In genomic region chr12:52230364-52231281, GRCh38 we compare ENCODE assay signal across 10 cellular contexts. TPM values are rescaled to one million over a fixed set of nuclear protein-coding genes. Genes with fewer than 3 reads are reported as not detected.
DNase-seq lines count a peak whose midpoint lies in the region; ATAC-seq, FAIRE-seq and TF ChIP-seq lines count a peak whose summit lies in the region.
"Had no signal": no experiment of that assay in that cellular context is flagged by ENCODE, and none has a peak within 500 bp of the region (broad histone marks: within the 10 kb centered on the region; RNA-seq: fewer than 3 reads in every experiment).

No MANE protein-coding gene starts in this region.

- H3K27me3 Mint-ChIP-seq in CD8-positive, alpha-beta memory T cell, result peaks cover 43 to 61% of the 10 kb centered on the region in 2 donors

- peak overlapping the region in 1 of 8 donors; percentile 39 for H3K27ac Mint-ChIP-seq in CD8-positive, alpha-beta memory T cell
- H3K27ac Mint-ChIP-seq: IgD-negative memory B cell had no signal

- H3K4me3 ChIP-seq in adipocyte (ENCODE audit: low read length) (peak overlapping the region; percentile 47), suprapubic skin (no peak overlapping the region)
- H3K4me3 ChIP-seq in CD8-positive, alpha-beta memory T cell (ENCODE audit: low read length), result no peak overlapping the region

- peak; percentile 95 for DNase-seq in H54 (ENCODE audit: insufficient read length, low spot score)
- peak; percentile 83 for DNase-seq in adipocyte (ENCODE audit: low read depth)
- no peak for DNase-seq in left cardiac atrium
- peak in 1 of 2 donors; percentile 51 for DNase-seq in suprapubic skin (ENCODE audit: low spot score in 2 of 2)
- DNase-seq in CD8-positive, alpha-beta memory T cell, result no peak
- no peak for DNase-seq in NCI-H2227 treated with DMSO at 0.1 percent for 48 hours (lab: John Stamatoyannopoulos, UW)
- no peak for DNase-seq in NCI-H2081 (lab: John Stamatoyannopoulos, UW)
- DNase-seq in activated CD8-positive, alpha-beta memory T cell treated with anti-CD3 and anti-CD28 coated beads, Interleukin-2, amount 50 U/mL, for 48 hours, result no peak

- peak; percentile 67 to 71 for ATAC-seq in left cardiac atrium

- CTCF ChIA-PET in CD8-positive, alpha-beta memory T cell (lab: Charles Lee), result no interaction called here

- peak overlapping the region; percentile 81 for H3K9ac ChIP-seq in adipocyte (ENCODE audit: low read length)

- TF ChIP-seq EP300 in suprapubic skin (IDR thresholded peaks at IDR 0.05), result no peak

- FAIRE-seq in H54 (lab: Jason Lieb, UNC), result no peak

- 56% methylated on average over 7 of the region's 8 CpGs for WGBS in suprapubic skin

- H3K9me3 Mint-ChIP-seq in CD8-positive, alpha-beta memory T cell, result peaks cover 0 to 2% (median 0%) of the 10 kb centered on the region in 5 donors
- H3K9me3 Mint-ChIP-seq: IgD-negative memory B cell had no signal

- H3K4me3 Mint-ChIP-seq in CD8-positive, alpha-beta memory T cell, result no peak overlapping the region
- H3K4me3 Mint-ChIP-seq: IgD-negative memory B cell had no signal

- peaks cover 3% of the 10 kb centered on the region for H3K36me3 ChIP-seq in adipocyte (ENCODE audit: control insufficient read depth, insufficient read depth, low read length, severe bottlenecking)
- no peaks in the 10 kb centered on the region for H3K36me3 ChIP-seq in suprapubic skin
- H3K36me3 ChIP-seq in CD8-positive, alpha-beta memory T cell (ENCODE audit: insufficient read depth, low read length), result no peaks in the 10 kb centered on the region

- intact Hi-C loops in left cardiac atrium (cut with DNase I), result no loop called here

- H3K4me1 Mint-ChIP-seq in CD8-positive, alpha-beta memory T cell, result peaks cover 0 to 2% (median 0%) of the 10 kb centered on the region in 3 donors

- H3K27me3 ChIP-seq in adipocyte (replicated peaks; ENCODE audit: control insufficient read depth, insufficient read depth, low read length) (no peaks in the 10 kb centered on the region), suprapubic skin (peaks cover 28% of the 10 kb centered on the region)
- no peaks in the 10 kb centered on the region for H3K27me3 ChIP-seq in CD8-positive, alpha-beta memory T cell (ENCODE audit: insufficient read depth, low read length, poor library complexity, severe bottlenecking)

- H3K4me1 ChIP-seq in adipocyte (ENCODE audit: control insufficient read depth, insufficient read depth, low read length) (peaks cover 56% of the 10 kb centered on the region), suprapubic skin (peaks cover 40% of the 10 kb centered on the region)
- H3K4me1 ChIP-seq in CD8-positive, alpha-beta memory T cell (ENCODE audit: insufficient read depth, low read length), result no peaks in the 10 kb centered on the region

- H3K27ac ChIP-seq in suprapubic skin, result peak overlapping the region; percentile 63
- H3K27ac ChIP-seq in CD8-positive, alpha-beta memory T cell (ENCODE audit: low read depth, low read length), result no peak overlapping the region

- no peak for TF ChIP-seq CTCF in suprapubic skin (IDR thresholded peaks at IDR 0.05)

- peaks cover 3% of the 10 kb centered on the region for H3K9me3 ChIP-seq in adipocyte (ENCODE audit: control insufficient read depth, low read length)
- H3K9me3 ChIP-seq in suprapubic skin, result no peaks in the 10 kb centered on the region
- no peaks in the 10 kb centered on the region for H3K9me3 ChIP-seq in CD8-positive, alpha-beta memory T cell (ENCODE audit: low read length)

- no peaks in the 10 kb centered on the region for H3K36me3 Mint-ChIP-seq in CD8-positive, alpha-beta memory T cell
- H3K36me3 Mint-ChIP-seq: IgD-negative memory B cell had no signal

- POLR2A ChIA-PET in CD8-positive, alpha-beta memory T cell (lab: Charles Lee), result no interaction called here

- TF ChIP-seq POLR2A in H54 (IDR thresholded peaks at IDR 0.05; ENCODE audit: low read depth, low read length) (peak; percentile 29; the same call in 1 of the 2 replicates), suprapubic skin (IDR thresholded peaks at IDR 0.05) (no peak)

RNA-seq across cellular contexts. Expression of gene KRT7, which starts 2.4 kb away (rescaled TPM):
- total RNA-seq in left cardiac atrium (10 to 100 TPM in 1 of 2 donors, 1 to 10 TPM in 1; 1.0 to 34.3 TPM), suprapubic skin (100 to 1,000 TPM in 3 of 4 donors, 10 to 100 TPM in 1; 95.8 to 176 (median 123) TPM)
- total RNA-seq in CD8-positive, alpha-beta memory T cell, result 1 to 10 TPM; 3.2 to 5.6 TPM
- polyA plus RNA-seq in CD8-positive, alpha-beta memory T cell, result not detected
- total RNA-seq: OCI-LY7 had no signal
- polyA plus RNA-seq: IgD-negative memory B cell had no signal

RNA-seq across cellular contexts. Expression of gene KRT80, which starts 38.8 kb away (rescaled TPM):
- under 1 TPM in 1 of 2 donors, not detected in 1; 0.44 TPM for total RNA-seq in left cardiac atrium
- total RNA-seq in suprapubic skin, result 100 to 1,000 TPM in 3 of 4 donors, 10 to 100 TPM in 1; 78.6 to 293 (median 185) TPM
- not detected for total RNA-seq in CD8-positive, alpha-beta memory T cell
- polyA plus RNA-seq in CD8-positive, alpha-beta memory T cell, result not detected
- total RNA-seq: OCI-LY7 had no signal
- polyA plus RNA-seq: IgD-negative memory B cell had no signal

RNA-seq across cellular contexts. Expression of gene KRT86, which starts 43.8 kb away (rescaled TPM):
- total RNA-seq in left cardiac atrium (not detected), suprapubic skin (100 to 1,000 TPM in 1 of 4 donors, 10 to 100 TPM in 2, 1 to 10 TPM in 1; 1.0 to 289 (median 37.0) TPM)
- under 1 TPM in 1 of 2 experiments, not detected in 1; 0.31 TPM for total RNA-seq in CD8-positive, alpha-beta memory T cell
- not detected for polyA plus RNA-seq in CD8-positive, alpha-beta memory T cell
- total RNA-seq: OCI-LY7 had no signal
- polyA plus RNA-seq: IgD-negative memory B cell had no signal

Comparison
In these comparisons a context has a peak if more than half of its experiments do, and no peak if none do; other contexts are left out.
1. DNase-seq: peak in H54 (single experiment) and adipocyte (single experiment); none in left cardiac atrium (single experiment), CD8-positive, alpha-beta memory T cell (0 of 5), NCI-H2227 treated with DMSO at 0.1 percent for 48 hours (single experiment), NCI-H2081 (0 of 2) and activated CD8-positive, alpha-beta memory T cell treated with anti-CD3 and anti-CD28 coated beads, Interleukin-2, amount 50 U/mL, for 48 hours (single experiment).
2. RNA of gene KRT80, which starts 38.8 kb away (total RNA-seq): 78.6 to 293 TPM in suprapubic skin; 0.44 TPM in left cardiac atrium and not detected in CD8-positive, alpha-beta memory T cell; every median in the first group is over 10 times any median in the second.